1 cellular context compared by ENCODE assay signal in the genomic region with DNA sequence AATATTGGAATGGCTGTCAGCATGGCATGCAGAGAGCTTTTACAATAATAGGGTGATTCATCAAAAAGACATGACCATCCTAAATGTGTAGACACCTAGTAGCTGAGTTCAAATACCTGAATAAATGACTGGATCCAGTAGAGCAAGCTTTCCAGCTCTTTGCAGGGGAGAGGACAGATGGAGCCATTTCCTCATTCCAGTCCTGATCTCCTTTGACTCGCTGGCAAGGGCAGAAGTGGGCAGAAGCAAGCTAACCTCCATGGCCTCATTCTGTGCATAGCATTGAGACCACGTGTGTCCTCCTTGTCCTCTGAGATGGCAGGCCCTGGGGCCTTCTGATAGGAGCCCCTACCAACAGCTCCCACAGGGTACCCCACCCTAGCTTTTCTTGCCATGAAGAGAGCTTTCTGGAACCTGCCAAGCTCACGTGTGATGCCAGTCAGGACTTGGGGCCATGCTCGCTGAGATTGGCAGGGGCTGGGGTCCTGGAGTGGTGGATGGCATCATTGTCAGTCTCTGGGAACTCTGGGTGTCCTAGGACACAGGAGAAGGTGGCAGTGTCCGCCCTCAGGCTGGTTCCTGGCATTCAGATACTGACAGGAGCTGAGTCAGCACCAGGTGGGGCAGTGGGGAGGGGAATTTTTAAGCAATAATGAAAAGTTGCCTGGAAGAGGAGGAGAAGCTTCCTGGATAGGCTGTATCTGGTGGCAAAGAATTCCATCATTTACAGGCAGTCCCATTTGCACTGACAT.
TF ChIP-seq lines count a peak whose summit lies in the region.

No MANE protein-coding gene starts in this region.

TF ChIP-seq in H1, 55 proteins besides CTCF, POLR2A, EP300 and RAD21:
- TF ChIP-seq, protein P1, sequence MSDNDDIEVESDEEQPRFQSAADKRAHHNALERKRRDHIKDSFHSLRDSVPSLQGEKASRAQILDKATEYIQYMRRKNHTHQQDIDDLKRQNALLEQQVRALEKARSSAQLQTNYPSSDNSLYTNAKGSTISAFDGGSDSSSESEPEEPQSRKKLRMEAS (IDR thresholded peaks at IDR 0.05): no peak
- peak; percentile 39; the same call in 1 of the 2 replicates for TF ChIP-seq MAFK (IDR thresholded peaks at IDR 0.05; ENCODE audit: low read depth, low read length)
